11 cellular contexts compared by ENCODE assay signal in the genomic region with DNA sequence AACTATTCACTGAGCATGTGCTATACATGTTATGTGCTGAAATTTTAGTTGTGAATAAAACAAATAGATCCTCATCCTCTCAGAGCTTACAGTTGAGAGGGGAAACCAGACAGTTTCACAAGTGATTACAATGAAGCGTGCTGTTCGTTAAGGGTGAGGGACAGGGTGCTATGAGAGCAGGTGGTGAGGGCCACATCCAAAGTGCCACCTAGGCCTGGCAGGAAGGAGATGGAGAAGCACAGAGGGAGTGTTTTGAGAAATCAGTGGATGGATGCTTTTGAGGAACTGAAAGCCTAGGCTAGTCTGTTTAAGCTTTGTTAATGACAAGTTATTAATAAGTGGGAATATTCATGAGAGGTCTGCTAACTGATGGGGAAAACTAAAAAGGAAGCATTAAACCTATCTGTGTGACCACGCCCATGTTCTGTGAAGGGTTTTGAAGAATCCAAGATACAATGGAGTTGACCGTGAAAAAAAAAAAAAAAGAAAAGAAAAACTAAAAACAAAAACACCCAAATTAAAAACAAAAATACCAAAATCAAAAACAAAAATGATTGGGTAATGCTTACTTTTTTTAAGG. TPM values are rescaled to one million over a fixed set of nuclear protein-coding genes. Genes with fewer than 3 reads are reported as not detected.
DNase-seq lines count a peak whose midpoint lies in the region; ATAC-seq and TF ChIP-seq lines count a peak whose summit lies in the region.
"Had no signal": no experiment of that assay in that cellular context is flagged by ENCODE, and none has a peak within 500 bp of the region (broad histone marks: within the 10 kb centered on the region; RNA-seq: fewer than 3 reads in every experiment).

No MANE protein-coding gene starts in this region.

- DNase-seq in central memory CD8-positive, alpha-beta T cell (ENCODE audit: low spot score in 2 of 2), result no peak
- DNase-seq in NCI-H446 (lab: John Stamatoyannopoulos, UW) (no peak), lower lobe of right lung (no peak), GM10266 (ENCODE audit: extremely low spot score) (no peak), spleen (no peak)
- DNase-seq: aorta, hippocampal formation, Kasumi-1 had no signal

- ATAC-seq in GM18517 (IDR thresholded peaks at IDR 0.05; ENCODE audit: unreplicated experiment) (peak; percentile 79), GM21528 (IDR thresholded peaks at IDR 0.05; ENCODE audit: low FRiP score, unreplicated experiment) (peak; percentile 66), HG03520 (IDR thresholded peaks at IDR 0.05; ENCODE audit: unreplicated experiment) (peak; percentile 40), lower lobe of right lung (no peak)
- ATAC-seq in central memory CD8-positive, alpha-beta T cell (replicated peaks; ENCODE audit: extremely low read depth, poor library complexity, severe bottlenecking), result peak; percentile 65

- peak overlapping the region; percentile 20 for H3K4me3 Mint-ChIP-seq in central memory CD8-positive, alpha-beta T cell

- H3K9me3 ChIP-seq in lower lobe of right lung, result no peaks in the 10 kb centered on the region
- no peaks in the 10 kb centered on the region for H3K9me3 ChIP-seq in spleen

- no peaks in the 10 kb centered on the region for H3K9me3 Mint-ChIP-seq in central memory CD8-positive, alpha-beta T cell

- H3K27me3 Mint-ChIP-seq in central memory CD8-positive, alpha-beta T cell, result no peaks in the 10 kb centered on the region

- no peak overlapping the region for H3K27ac ChIP-seq in lower lobe of right lung
- H3K27ac ChIP-seq in spleen, result peak overlapping the region in 4 of 8 donors; percentile 33 to 54 (median 42)

- no peaks in the 10 kb centered on the region for H3K36me3 ChIP-seq in lower lobe of right lung
- no peaks in the 10 kb centered on the region for H3K36me3 ChIP-seq in spleen

- intact Hi-C loops in lower lobe of right lung (cut with DNase I), result no loop called here
- intact Hi-C loops in spleen (cut with DNase I; ENCODE audit: low total_unique reads), result no loop called here

- peaks cover 2% of the 10 kb centered on the region for H3K36me3 Mint-ChIP-seq in central memory CD8-positive, alpha-beta T cell (ENCODE audit: insufficient read depth)

- TF ChIP-seq CTCF in lower lobe of right lung (IDR thresholded peaks at IDR 0.05) (no peak), GM10266 (IDR thresholded peaks at IDR 0.05; ENCODE audit: control insufficient read depth, insufficient read depth, low read depth, missing control alignments) (no peak), spleen (IDR thresholded peaks at IDR 0.05 in 8 of 11, conservative IDR thresholded peaks at IDR 0.05 in 3 of 11) (no peak)

- 30 to 50% (median 38%) methylated on average over 4 of the region's 4 CpGs for WGBS in spleen, 5 donors

- H3K27ac Mint-ChIP-seq in central memory CD8-positive, alpha-beta T cell (ENCODE audit: low read depth), result peak overlapping the region; percentile 88

- H3K27me3 ChIP-seq in lower lobe of right lung (ENCODE audit: low read depth), result no peaks in the 10 kb centered on the region
- no peaks in the 10 kb centered on the region for H3K27me3 ChIP-seq in spleen (replicated peaks in 1 of 7)

- no peak for TF ChIP-seq POLR2A in spleen (IDR thresholded peaks at IDR 0.05)

- H3K4me3 ChIP-seq in lower lobe of right lung (no peak overlapping the region), spleen (no peak overlapping the region)

- H3K4me1 ChIP-seq in lower lobe of right lung (peaks cover 40% of the 10 kb centered on the region), spleen (peaks cover 5 to 91% (median 53%) of the 10 kb centered on the region in 6 donors)

- H3K4me1 Mint-ChIP-seq in central memory CD8-positive, alpha-beta T cell, result peaks cover 71% of the 10 kb centered on the region

RNA-seq across cellular contexts. Expression of a gene that starts 7.3 kb away (rescaled TPM):
- total RNA-seq in lower lobe of right lung (36.1 TPM), spleen (100 to 1,000 TPM in 6 of 7 donors, 10 to 100 TPM in 1; 80.3 to 205 (median 124) TPM)
- polyA plus RNA-seq in spleen, result 1 to 10 TPM; 5.6 to 7.4 (median 6.7) TPM

Comparison
In these comparisons a context has a peak if more than half of its experiments do, and no peak if none do; other contexts are left out.
1. ATAC-seq: peak in GM18517 (single experiment), GM21528 (single experiment), HG03520 (single experiment) and central memory CD8-positive, alpha-beta T cell (single experiment); none in lower lobe of right lung (0 of 2).